ENCODE assay signal across 1 cellular context in genomic region chr17:47304191-47304590, GRCh38.
TF ChIP-seq lines count a peak whose summit lies in the region.

No MANE protein-coding gene starts in this region.

TF ChIP-seq in IMR-90, 13 proteins besides CTCF, POLR2A, EP300 and RAD21 (continued from another document):
- no peak for TF ChIP-seq USF2 (IDR thresholded peaks at IDR 0.05; ENCODE audit: low read depth, low read length)
- TF ChIP-seq MAFK (IDR thresholded peaks at IDR 0.05; ENCODE audit: low read depth, low read length): no peak
- TF ChIP-seq SMC3 (IDR thresholded peaks at IDR 0.05; ENCODE audit: low read depth, low read length): no peak
- TF ChIP-seq, protein P1, sequence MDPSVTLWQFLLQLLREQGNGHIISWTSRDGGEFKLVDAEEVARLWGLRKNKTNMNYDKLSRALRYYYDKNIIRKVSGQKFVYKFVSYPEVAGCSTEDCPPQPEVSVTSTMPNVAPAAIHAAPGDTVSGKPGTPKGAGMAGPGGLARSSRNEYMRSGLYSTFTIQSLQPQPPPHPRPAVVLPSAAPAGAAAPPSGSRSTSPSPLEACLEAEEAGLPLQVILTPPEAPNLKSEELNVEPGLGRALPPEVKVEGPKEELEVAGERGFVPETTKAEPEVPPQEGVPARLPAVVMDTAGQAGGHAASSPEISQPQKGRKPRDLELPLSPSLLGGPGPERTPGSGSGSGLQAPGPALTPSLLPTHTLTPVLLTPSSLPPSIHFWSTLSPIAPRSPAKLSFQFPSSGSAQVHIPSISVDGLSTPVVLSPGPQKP (IDR thresholded peaks at IDR 0.05; ENCODE audit: borderline replicate concordance, low read depth, low read length): no peak
- no peak for TF ChIP-seq BHLHE40 (IDR thresholded peaks at IDR 0.05; ENCODE audit: low read depth, low read length)
- TF ChIP-seq FOS (IDR thresholded peaks at IDR 0.05; ENCODE audit: low read depth, low read length): no peak
- no peak for TF ChIP-seq CEBPB (IDR thresholded peaks at IDR 0.05; ENCODE audit: low read depth, low read length)
- TF ChIP-seq RFX5 (IDR thresholded peaks at IDR 0.05; ENCODE audit: low read depth, low read length): no peak
- no peak for TF ChIP-seq CHD1 (IDR thresholded peaks at IDR 0.05; ENCODE audit: low read depth, low read length)
- TF ChIP-seq RCOR1 (IDR thresholded peaks at IDR 0.05; ENCODE audit: insufficient replicate concordance, low read length): no peak
- TF ChIP-seq MXI1 (IDR thresholded peaks at IDR 0.05; ENCODE audit: borderline replicate concordance, low read depth, low read length): no peak
- no peak for TF ChIP-seq MAZ (IDR thresholded peaks at IDR 0.05; ENCODE audit: borderline replicate concordance, low read depth, low read length)
